In genomic region chr15:67882487-67883227, GRCh38 we compare ENCODE assay signal across 1 cellular context.
TF ChIP-seq lines count a peak whose summit lies in the region.

No MANE protein-coding gene starts in this region.

TF ChIP-seq in IMR-90, 13 proteins besides CTCF, POLR2A, EP300 and RAD21:
- TF ChIP-seq CEBPB (IDR thresholded peaks at IDR 0.05; ENCODE audit: low read depth, low read length) = no peak
- 0 out of 2 replicates have a peak, but pooled peaks have one; percentile 10 for TF ChIP-seq NFE2L2 (IDR thresholded peaks at IDR 0.05; ENCODE audit: low read depth, low read length)
TF ChIP-seq in IMR-90: peak in this region for 1.
